10 cellular contexts compared by ENCODE assay signal in genomic region chr11:35246725-35247124, GRCh38.
DNase-seq lines count a peak whose midpoint lies in the region; ATAC-seq, FAIRE-seq and TF ChIP-seq lines count a peak whose summit lies in the region.
"Had no signal": no experiment of that assay in that cellular context is flagged by ENCODE, and none has a peak within 500 bp of the region (broad histone marks: within the 10 kb centered on the region; RNA-seq: fewer than 3 reads in every experiment).

No MANE protein-coding gene starts in this region.

- DNase-seq in CD8-positive, alpha-beta T cell: no peak
- no peak for DNase-seq in activated CD8-positive, alpha-beta T cell treated with anti-CD3 and anti-CD28 coated beads, Interleukin-2, amount 10 ng/mL, durations not matched to agents 7 days and 5 days
- no peak for DNase-seq in left cardiac atrium
- DNase-seq in NCI-H1105 treated with DMSO at 0.1 percent for 48 hours (lab: John Stamatoyannopoulos, UW): no peak
- DNase-seq in GM19239 (ENCODE audit: insufficient read length, low spot score): no peak

- H3K4me3 Mint-ChIP-seq in CD8-positive, alpha-beta T cell: no peak overlapping the region
- no peak overlapping the region for H3K4me3 Mint-ChIP-seq in activated CD8-positive, alpha-beta T cell treated with anti-CD3 and anti-CD28 coated beads, Interleukin-2, amount 10 ng/mL, durations not matched to agents 7 days and 5 days

- no peak overlapping the region for H3K9ac ChIP-seq in skeletal muscle tissue (ENCODE audit: low read depth in 1 of 3, low read length in 3 of 3)

- POLR2A ChIA-PET in CD8-positive, alpha-beta T cell (lab: Charles Lee): interaction anchor here (0.7 to 5.3 kb wide), 18 partner anchors 8 to 235 kb away, joined by 3 to 26 read pairs (median 3); partner anchors contain the start of gene CD44
- POLR2A ChIA-PET in activated CD8-positive, alpha-beta T cell treated with anti-CD3 and anti-CD28 coated beads, Interleukin-2, amount 10 ng/mL, durations not matched to agents 7 days and 5 days (lab: Charles Lee): interaction anchor here (0.9 to 1.0 kb wide), 2 partner anchors 11 to 26 kb away, joined by 3 to 4 read pairs; no protein-coding TSS in a partner anchor

- peaks cover 17% of the 10 kb centered on the region for H3K9me3 Mint-ChIP-seq in CD8-positive, alpha-beta T cell
- peaks cover 19% of the 10 kb centered on the region for H3K9me3 Mint-ChIP-seq in activated CD8-positive, alpha-beta T cell treated with anti-CD3 and anti-CD28 coated beads, Interleukin-2, amount 10 ng/mL, durations not matched to agents 7 days and 5 days (ENCODE audit: insufficient read depth)

- H3K27me3 Mint-ChIP-seq in CD8-positive, alpha-beta T cell (ENCODE audit: low read depth): no peaks in the 10 kb centered on the region
- no peaks in the 10 kb centered on the region for H3K27me3 Mint-ChIP-seq in activated CD8-positive, alpha-beta T cell treated with anti-CD3 and anti-CD28 coated beads, Interleukin-2, amount 10 ng/mL, durations not matched to agents 7 days and 5 days (ENCODE audit: low read depth)

- H3K4me1 ChIP-seq in CD8-positive, alpha-beta T cell (ENCODE audit: insufficient read depth, low read length): peaks cover 63% of the 10 kb centered on the region
- H3K4me1 ChIP-seq in skeletal muscle tissue (ENCODE audit: control insufficient read depth in 3 of 3, insufficient read depth in 3 of 3, low read length in 3 of 3): peaks cover 5 to 12% (median 11%) of the 10 kb centered on the region in 3 donors

- FAIRE-seq in GM19239 (lab: Jason Lieb, UNC): no peak
- FAIRE-seq: HTR-8/SVneo, TTC549 had no signal

- H3K36me3 ChIP-seq in CD8-positive, alpha-beta T cell (ENCODE audit: insufficient read depth, low read length): no peaks in the 10 kb centered on the region
- no peaks in the 10 kb centered on the region for H3K36me3 ChIP-seq in skeletal muscle tissue (ENCODE audit: control insufficient read depth in 3 of 3, insufficient read depth in 3 of 3, low read length in 3 of 3)

- no peak overlapping the region for H3K4me3 ChIP-seq in CD8-positive, alpha-beta T cell (ENCODE audit: low read depth, low read length)
- no peak overlapping the region for H3K4me3 ChIP-seq in skeletal muscle tissue (ENCODE audit: low read length in 3 of 3)

- H3K27me3 ChIP-seq in CD8-positive, alpha-beta T cell (ENCODE audit: insufficient read depth, low read length): no peaks in the 10 kb centered on the region
- no peaks in the 10 kb centered on the region for H3K27me3 ChIP-seq in skeletal muscle tissue (ENCODE audit: control insufficient read depth in 3 of 3, insufficient read depth in 3 of 3, low read length in 3 of 3)

- peak overlapping the region; percentile 79 for H3K27ac ChIP-seq in CD8-positive, alpha-beta T cell (ENCODE audit: low read depth, low read length)
- peak overlapping the region; percentile 73 for H3K27ac ChIP-seq in skeletal muscle tissue (ENCODE audit: low read depth, low read length)

- no peak for TF ChIP-seq CTCF in CD8-positive, alpha-beta T cell (IDR thresholded peaks at IDR 0.05)

- peaks cover 80% of the 10 kb centered on the region for H3K4me1 Mint-ChIP-seq in CD8-positive, alpha-beta T cell (ENCODE audit: low read depth)
- H3K4me1 Mint-ChIP-seq in activated CD8-positive, alpha-beta T cell treated with anti-CD3 and anti-CD28 coated beads, Interleukin-2, amount 10 ng/mL, durations not matched to agents 7 days and 5 days (ENCODE audit: low read depth): peaks cover 65% of the 10 kb centered on the region

- H3K9me3 ChIP-seq in CD8-positive, alpha-beta T cell (ENCODE audit: low read length): peaks cover 5% of the 10 kb centered on the region
- no peaks in the 10 kb centered on the region for H3K9me3 ChIP-seq in skeletal muscle tissue (ENCODE audit: control insufficient read depth in 3 of 3, low read length in 3 of 3)

- H3K36me3 Mint-ChIP-seq in CD8-positive, alpha-beta T cell: peaks cover 6% of the 10 kb centered on the region
- H3K36me3 Mint-ChIP-seq in activated CD8-positive, alpha-beta T cell treated with anti-CD3 and anti-CD28 coated beads, Interleukin-2, amount 10 ng/mL, durations not matched to agents 7 days and 5 days (ENCODE audit: low read depth): peaks cover 34% of the 10 kb centered on the region

- no peak for ATAC-seq in CD8-positive, alpha-beta T cell
- no peak for ATAC-seq in activated CD8-positive, alpha-beta T cell treated with anti-CD3 and anti-CD28 coated beads, Interleukin-2, amount 10 ng/mL, durations not matched to agents 7 days and 5 days
- ATAC-seq in left cardiac atrium (peak; percentile 47 to 60), HG02840 (IDR thresholded peaks at IDR 0.05; ENCODE audit: low FRiP score, unreplicated experiment) (no peak), HG02763 (IDR thresholded peaks at IDR 0.05; ENCODE audit: unreplicated experiment) (no peak)

- peak overlapping the region; percentile 98 for H3K27ac Mint-ChIP-seq in CD8-positive, alpha-beta T cell
- peak overlapping the region; percentile 28 for H3K27ac Mint-ChIP-seq in activated CD8-positive, alpha-beta T cell treated with anti-CD3 and anti-CD28 coated beads, Interleukin-2, amount 10 ng/mL, durations not matched to agents 7 days and 5 days

- CTCF ChIA-PET in CD8-positive, alpha-beta T cell (lab: Charles Lee): interaction anchor here (0.8 to 3.3 kb wide), 7 partner anchors 10 to 83 kb away, joined by 3 to 18 read pairs (median 4); no protein-coding TSS in a partner anchor
- CTCF ChIA-PET in activated CD8-positive, alpha-beta T cell treated with anti-CD3 and anti-CD28 coated beads, Interleukin-2, amount 10 ng/mL, durations not matched to agents 7 days and 5 days (lab: Charles Lee): interaction anchor here (1.0 to 2.4 kb wide), 8 partner anchors 8 to 320 kb away, joined by 3 to 25 read pairs (median 5); no protein-coding TSS in a partner anchor

- intact Hi-C loops in CD8-positive, alpha-beta T cell (cut with DNase I, micrococcal nuclease): loop anchor here (1.0 to 2.0 kb wide), 6 partner anchors 8 to 200 kb away; no protein-coding TSS in a partner anchor
- intact Hi-C loops in left cardiac atrium (cut with DNase I): no loop called here

Comparison
In these comparisons a context has a peak if more than half of its experiments do, and no peak if none do; other contexts are left out.
1. ATAC-seq: peak in left cardiac atrium (2 of 2); none in CD8-positive, alpha-beta T cell (single experiment), activated CD8-positive, alpha-beta T cell treated with anti-CD3 and anti-CD28 coated beads, Interleukin-2, amount 10 ng/mL, durations not matched to agents 7 days and 5 days (single experiment), HG02840 (single experiment) and HG02763 (single experiment).
2. intact Hi-C loops: an anchor here in CD8-positive, alpha-beta T cell (1.0 to 2.0 kb wide); none called in left cardiac atrium.